Comparison of ENCODE assay signal across 8 cellular contexts in the genomic region with DNA sequence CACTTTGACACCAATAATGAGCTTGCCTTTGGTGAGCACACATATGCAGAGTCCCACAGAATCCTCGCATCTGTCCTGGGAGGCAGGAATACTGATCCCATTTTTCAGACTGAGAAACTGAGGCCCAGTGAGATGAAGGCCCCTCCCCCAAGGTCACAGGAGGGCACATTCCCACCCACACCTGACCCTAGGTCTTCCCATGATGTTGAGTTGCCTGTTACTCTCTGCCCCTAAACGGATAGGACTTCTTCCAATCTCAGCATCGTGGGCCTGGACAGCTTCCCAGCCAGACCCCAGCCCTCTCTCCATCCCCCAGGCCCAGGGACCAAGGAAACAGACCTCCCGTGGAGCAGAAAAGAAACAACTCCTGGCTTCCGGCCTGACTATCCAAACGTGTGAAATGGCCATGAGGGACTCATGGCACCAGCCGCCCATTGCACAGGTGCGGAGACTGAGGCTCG. TPM values are rescaled to one million over a fixed set of nuclear protein-coding genes. Genes with fewer than 3 reads are reported as not detected.
DNase-seq lines count a peak whose midpoint lies in the region; ATAC-seq and TF ChIP-seq lines count a peak whose summit lies in the region.

No MANE protein-coding gene starts in this region.

- peak overlapping the region; percentile 88 for H3K27ac ChIP-seq in psoas muscle

- no peaks in the 10 kb centered on the region for H3K36me3 ChIP-seq in psoas muscle (ENCODE audit: insufficient read depth in 1 of 2, low read depth in 1 of 2)

- 19 to 25% (median 21%) methylated on average over 9 of the region's 9 CpGs for WGBS in psoas muscle, 3 donors

- intact Hi-C loops in psoas muscle (cut with DNase I), result loop anchor here (5.0 kb wide), 2 partner anchors 80 to 145 kb away; partner anchors contain the start of genes DOLK (in 1 of the 2), KYAT1 (in 1 of the 2), LRRC8A (in 1 of the 2) and NUP188 (in 1 of the 2)
- intact Hi-C loops in head of caudate nucleus (cut with DNase I), result no loop called here

- peaks cover 31% of the 10 kb centered on the region for H3K4me1 ChIP-seq in psoas muscle

- peak; percentile 5 for ATAC-seq in GM18519 (IDR thresholded peaks at IDR 0.05; ENCODE audit: low FRiP score, unreplicated experiment)
- no peak for ATAC-seq in psoas muscle

- peak overlapping the region; percentile 95 for H3K4me3 ChIP-seq in epithelial cell of proximal tubule (ENCODE audit: low read depth, low read length)
- peak overlapping the region; percentile 92 for H3K4me3 ChIP-seq in psoas muscle

- DNase-seq in OCI-M1 (lab: John Stamatoyannopoulos, UW) (peak; percentile 43), epithelial cell of proximal tubule (ENCODE audit: low read depth) (no peak), psoas muscle (no peak), GM13976 (ENCODE audit: low spot score) (no peak), DMS 273 (lab: John Stamatoyannopoulos, UW; ENCODE audit: unreplicated experiment) (no peak), head of caudate nucleus (no peak), iPS-NIHi7 (ENCODE audit: extremely low spot score) (no peak)

- no peaks in the 10 kb centered on the region for H3K9me3 ChIP-seq in psoas muscle

- TF ChIP-seq CTCF in epithelial cell of proximal tubule (conservative IDR thresholded peaks at IDR 0.05; ENCODE audit: low read depth, low read length) (no peak), psoas muscle (IDR thresholded peaks at IDR 0.05) (no peak), GM13976 (IDR thresholded peaks at IDR 0.05; ENCODE audit: borderline replicate concordance, control extremely low read depth, extremely low read depth, insufficient read depth, missing control alignments) (no peak)

- no peaks in the 10 kb centered on the region for H3K27me3 ChIP-seq in psoas muscle (ENCODE audit: insufficient read depth in 3 of 3, low read length in 2 of 3)

- in situ Hi-C loops in GM13976 (cut with MboI; ENCODE audit: low sequenced_read_pairs, unreplicated experiment), result no loop called here

RNA-seq across cellular contexts. Expression of gene SH3GLB2, which starts 0.9 kb away (rescaled TPM):
- total RNA-seq in epithelial cell of proximal tubule, result 90.1 and 97.5 TPM in 2 replicates
- 10 to 100 TPM; 33.8 to 56.8 (median 45.1) TPM for total RNA-seq in psoas muscle
- 10 to 100 TPM; 22.2 to 33.5 (median 28.0) TPM for polyA plus RNA-seq in psoas muscle

RNA-seq across cellular contexts. Expression of gene MIGA2, which starts 9.2 kb away (rescaled TPM):
- total RNA-seq in epithelial cell of proximal tubule (18.0 and 25.4 TPM in 2 replicates), psoas muscle (10 to 100 TPM in 3 of 4 donors, 1 to 10 TPM in 1; 8.4 to 17.8 (median 14.8) TPM)
- polyA plus RNA-seq in psoas muscle, result 10 to 100 TPM; 12.7 to 18.1 (median 13.7) TPM

RNA-seq across cellular contexts. Expression of gene DOLPP1, which starts 53.7 kb away (rescaled TPM):
- total RNA-seq in epithelial cell of proximal tubule (12.7 and 23.1 TPM in 2 replicates), psoas muscle (1 to 10 TPM; 2.1 to 4.7 (median 4.2) TPM)
- polyA plus RNA-seq in psoas muscle, result 1 to 10 TPM; 2.3 to 5.2 (median 4.7) TPM
